In genomic region chr6:120938876-120939231, GRCh38 we compare ENCODE assay signal across 13 cellular contexts.
DNase-seq lines count a peak whose midpoint lies in the region; ATAC-seq and TF ChIP-seq lines count a peak whose summit lies in the region.
"Had no signal": no experiment of that assay in that cellular context is flagged by ENCODE, and none has a peak within 500 bp of the region (broad histone marks: within the 10 kb centered on the region; RNA-seq: fewer than 3 reads in every experiment).

No MANE protein-coding gene starts in this region.

- TF ChIP-seq CTCF in activated B cell treated with CpG ODN at 0.5 μM for 24 hours (IDR thresholded peaks at IDR 0.05) = no peak

- no peak overlapping the region for H4K91ac ChIP-seq in trophoblast cell (ENCODE audit: low read depth, low read length)

- DNase-seq in activated B cell treated with CpG ODN at 0.5 μM for 24 hours (no peak), GDM1 (lab: John Stamatoyannopoulos, UW) (no peak), trophoblast cell (no peak), NCI-H82 treated with DMSO at 0.1 percent for 48 hours (lab: John Stamatoyannopoulos, UW; ENCODE audit: unreplicated experiment) (no peak)
- no peak for DNase-seq in activated CD4-positive, alpha-beta T cell treated with anti-CD3 and anti-CD28 coated beads, Interleukin-2, amount 10 ng/mL, durations not matched to agents 7 days and 5 days
- DNase-seq: CD4-positive, alpha-beta T cell; GM23248; nucleus accumbens; SK-N-SH had no signal

- no peak overlapping the region for H2BK5ac ChIP-seq in trophoblast cell (ENCODE audit: low read depth, low read length, poor library complexity)

- no peak overlapping the region for H3K4me2 ChIP-seq in trophoblast cell (ENCODE audit: low read length)
- H3K4me2 ChIP-seq: SK-N-SH had no signal

- no peak overlapping the region for H3K14ac ChIP-seq in trophoblast cell (ENCODE audit: low read length)

- no peaks in the 10 kb centered on the region for H3K27me3 Mint-ChIP-seq in activated B cell treated with CpG ODN at 0.5 μM for 24 hours
- H3K27me3 Mint-ChIP-seq in activated CD4-positive, alpha-beta T cell treated with anti-CD3 and anti-CD28 coated beads, Interleukin-2, amount 10 ng/mL, durations not matched to agents 7 days and 5 days = no peaks in the 10 kb centered on the region
- H3K27me3 Mint-ChIP-seq: CD4-positive, alpha-beta T cell; dendritic cell treated with granulocyte-macrophage colony-stimulating factor and Interleukin-4, amounts not matched to agents 40 ng/mL and 50 ng/mL, for 4 days had no signal

- no peaks in the 10 kb centered on the region for H3K9me3 Mint-ChIP-seq in activated B cell treated with CpG ODN at 0.5 μM for 24 hours
- no peaks in the 10 kb centered on the region for H3K9me3 Mint-ChIP-seq in activated CD4-positive, alpha-beta T cell treated with anti-CD3 and anti-CD28 coated beads, Interleukin-2, amount 10 ng/mL, durations not matched to agents 7 days and 5 days
- H3K9me3 Mint-ChIP-seq: CD4-positive, alpha-beta T cell; dendritic cell treated with granulocyte-macrophage colony-stimulating factor and Interleukin-4, amounts not matched to agents 40 ng/mL and 50 ng/mL, for 4 days had no signal

- intact Hi-C loops in activated B cell treated with CpG ODN at 0.5 μM for 24 hours (cut with micrococcal nuclease) = loop anchor here (2.0 to 5.0 kb wide), 2 partner anchors 62 to 393 kb away; partner anchors contain the start of gene TBC1D32

- no peaks in the 10 kb centered on the region for H3K9me3 ChIP-seq in trophoblast cell (ENCODE audit: insufficient read depth, low read depth, low read length)
- H3K9me3 ChIP-seq: SK-N-SH had no signal

- H3K4me3 Mint-ChIP-seq in activated B cell treated with CpG ODN at 0.5 μM for 24 hours = no peak overlapping the region
- H3K4me3 Mint-ChIP-seq in activated CD4-positive, alpha-beta T cell treated with anti-CD3 and anti-CD28 coated beads, Interleukin-2, amount 10 ng/mL, durations not matched to agents 7 days and 5 days = no peak overlapping the region
- H3K4me3 Mint-ChIP-seq: CD4-positive, alpha-beta T cell; dendritic cell treated with granulocyte-macrophage colony-stimulating factor and Interleukin-4, amounts not matched to agents 40 ng/mL and 50 ng/mL, for 4 days had no signal

- peaks cover 29% of the 10 kb centered on the region for H3K4me1 Mint-ChIP-seq in activated B cell treated with CpG ODN at 0.5 μM for 24 hours
- H3K4me1 Mint-ChIP-seq in activated CD4-positive, alpha-beta T cell treated with anti-CD3 and anti-CD28 coated beads, Interleukin-2, amount 10 ng/mL, durations not matched to agents 7 days and 5 days = no peaks in the 10 kb centered on the region

- peak overlapping the region; percentile 31 for H3K27ac Mint-ChIP-seq in activated B cell treated with CpG ODN at 0.5 μM for 24 hours
- H3K27ac Mint-ChIP-seq in activated CD4-positive, alpha-beta T cell treated with anti-CD3 and anti-CD28 coated beads, Interleukin-2, amount 10 ng/mL, durations not matched to agents 7 days and 5 days = no peak overlapping the region
- H3K27ac Mint-ChIP-seq: CD4-positive, alpha-beta T cell; dendritic cell treated with granulocyte-macrophage colony-stimulating factor and Interleukin-4, amounts not matched to agents 40 ng/mL and 50 ng/mL, for 4 days had no signal

- no peaks in the 10 kb centered on the region for H3K36me3 Mint-ChIP-seq in activated B cell treated with CpG ODN at 0.5 μM for 24 hours (ENCODE audit: low read depth)
- no peaks in the 10 kb centered on the region for H3K36me3 Mint-ChIP-seq in activated CD4-positive, alpha-beta T cell treated with anti-CD3 and anti-CD28 coated beads, Interleukin-2, amount 10 ng/mL, durations not matched to agents 7 days and 5 days (ENCODE audit: low read depth)

- no peak overlapping the region for H2BK120ac ChIP-seq in trophoblast cell (ENCODE audit: insufficient read depth, low read length, poor library complexity)

- H3K4me3 ChIP-seq in trophoblast cell (ENCODE audit: low read depth, low read length) = no peak overlapping the region
- H3K4me3 ChIP-seq: GM23248 had no signal

- ATAC-seq in GM18867 (IDR thresholded peaks at IDR 0.05; ENCODE audit: unreplicated experiment) (peak; percentile 98), GM21737 (IDR thresholded peaks at IDR 0.05; ENCODE audit: unreplicated experiment) (peak; percentile 95), HG03432 (IDR thresholded peaks at IDR 0.05; ENCODE audit: unreplicated experiment) (peak; percentile 98), activated B cell treated with CpG ODN at 0.5 μM for 24 hours (ENCODE audit: low read depth) (peak; percentile 86)

- no peaks in the 10 kb centered on the region for H3K27me3 ChIP-seq in trophoblast cell (ENCODE audit: insufficient read depth, low read length)

- no peak overlapping the region for H2BK12ac ChIP-seq in trophoblast cell (ENCODE audit: low read length)

- H3K23ac ChIP-seq in trophoblast cell (ENCODE audit: low read length) = no peak overlapping the region

- no peak overlapping the region for H3K18ac ChIP-seq in trophoblast cell (ENCODE audit: low read length)

- CTCF ChIA-PET in activated B cell treated with CpG ODN at 0.5 μM for 24 hours (lab: Charles Lee) = no interaction called here
- CTCF ChIA-PET in activated CD4-positive, alpha-beta T cell treated with anti-CD3 and anti-CD28 coated beads, Interleukin-2, amount 10 ng/mL, durations not matched to agents 7 days and 5 days (lab: Charles Lee) = no interaction called here

- H3K36me3 ChIP-seq in trophoblast cell (ENCODE audit: control insufficient read depth in 1 of 2, insufficient read depth in 2 of 2, low read length in 2 of 2) = no peaks in the 10 kb centered on the region

- WGBS in trophoblast cell (ENCODE audit: extremely low coverage, insufficient coverage, insufficient read length) = no CpG with 5 or more reads among the region's 2 CpGs

- H4K12ac ChIP-seq in trophoblast cell (ENCODE audit: low read depth, low read length) = no peak overlapping the region

- no peak overlapping the region for H2AFZ ChIP-seq in trophoblast cell (ENCODE audit: insufficient read depth, low read length, poor library complexity)
- H2AFZ ChIP-seq: GM23248 had no signal

- H3K27ac ChIP-seq in trophoblast cell (ENCODE audit: low read depth, low read length) = no peak overlapping the region
- H3K27ac ChIP-seq: GM23248 had no signal

- no peak overlapping the region for H2AK5ac ChIP-seq in trophoblast cell (ENCODE audit: low read length)

- no peaks in the 10 kb centered on the region for H3K4me1 ChIP-seq in trophoblast cell (ENCODE audit: control insufficient read depth in 1 of 2, insufficient read depth in 2 of 2, low read length in 2 of 2)

- no peak overlapping the region for H3K4ac ChIP-seq in trophoblast cell (ENCODE audit: low read depth, low read length)

- POLR2A ChIA-PET in activated B cell treated with CpG ODN at 0.5 μM for 24 hours (lab: Charles Lee) = no interaction called here
- POLR2A ChIA-PET in activated CD4-positive, alpha-beta T cell treated with anti-CD3 and anti-CD28 coated beads, Interleukin-2, amount 10 ng/mL, durations not matched to agents 7 days and 5 days (lab: Charles Lee) = no interaction called here

- H3K79me2 ChIP-seq in trophoblast cell (ENCODE audit: control insufficient read depth, insufficient read depth, low read length, poor library complexity) = no peaks in the 10 kb centered on the region

- H3K79me1 ChIP-seq in trophoblast cell (ENCODE audit: low read length) = no peaks in the 10 kb centered on the region

- H3K9ac ChIP-seq in trophoblast cell (ENCODE audit: low read length) = no peak overlapping the region
- H3K9ac ChIP-seq: GM23248, SK-N-SH had no signal

- no peak overlapping the region for H4K8ac ChIP-seq in trophoblast cell (ENCODE audit: low read depth, low read length)
